In genomic region chr1:11051781-11052510, GRCh38 we compare ENCODE assay signal across 15 cellular contexts. TPM values are rescaled to one million over a fixed set of nuclear protein-coding genes. Genes with fewer than 3 reads are reported as not detected.
A peak's percentile ranks its signal among the peaks of the same experiment; 100 is the strongest.
DNase-seq lines count a peak whose midpoint lies in the region; ATAC-seq, FAIRE-seq and TF ChIP-seq lines count a peak whose summit lies in the region.
"Had no signal": no experiment of that assay in that cellular context is flagged by ENCODE, and none has a peak within 500 bp of the region (broad histone marks: within the 10 kb centered on the region; RNA-seq: fewer than 3 reads in every experiment).

No MANE protein-coding gene starts in this region.

- ATAC-seq in pancreas: no peak

- peak; percentile 87 for DNase-seq in KBM-7
- peak; percentile 49 for DNase-seq in SIG-M5 (lab: John Stamatoyannopoulos, UW)
- DNase-seq in iris pigment epithelial cell (ENCODE audit: low read depth): peak; percentile 42
- no peak for DNase-seq in EL
- DNase-seq in pancreas: no peak
- DNase-seq in central memory CD4-positive, alpha-beta T cell: no peak
- DNase-seq: activated CD4-positive, alpha-beta T cell treated with anti-CD3 and anti-CD28 coated beads, Interleukin-2, amount 10 ng/mL, durations not matched to agents 24 days and 14 days; activated naive CD4-positive, alpha-beta T cell treated with anti-CD3 and anti-CD28 coated beads for 36 hours; cerebellar nuclear complex; esophagus squamous epithelium; substantia nigra had no signal

- H3K9me3 ChIP-seq in DOHH2 (ENCODE audit: control insufficient read depth, insufficient read depth, low read length): no peaks in the 10 kb centered on the region
- no peaks in the 10 kb centered on the region for H3K9me3 ChIP-seq in pancreas
- H3K9me3 ChIP-seq: esophagus squamous epithelium had no signal

- peaks cover 5% of the 10 kb centered on the region; the same call in 1 of the 2 replicates for H3F3A ChIP-seq in DOHH2 (ENCODE audit: control insufficient read depth, insufficient read depth)

- in situ Hi-C loops in KBM-7 (cut with MboI; ENCODE audit: low pct_unique_long_range_greater_than_20kb, low sequenced_read_pairs): no loop called here

- peaks cover 8% of the 10 kb centered on the region for H3K4me1 ChIP-seq in DOHH2 (ENCODE audit: control insufficient read depth, low read length)
- peaks cover 0 to 7% (median 4%) of the 10 kb centered on the region in 3 donors for H3K4me1 ChIP-seq in pancreas

- intact Hi-C loops in pancreas (cut with DNase I): no loop called here

- H3K79me2 ChIP-seq in DOHH2 (ENCODE audit: control insufficient read depth, low read length): no peaks in the 10 kb centered on the region; the same call in 1 of the 2 replicates

- no peaks in the 10 kb centered on the region for H3K9me2 ChIP-seq in DOHH2 (replicated peaks; ENCODE audit: control insufficient read depth, low read length)

- FAIRE-seq in pancreas (lab: Jason Lieb, UNC): no peak
- FAIRE-seq: D721Med, GM12891 had no signal

- H3K36me3 ChIP-seq in DOHH2 (ENCODE audit: control insufficient read depth, low read length): peaks cover 20% of the 10 kb centered on the region
- H3K36me3 ChIP-seq in pancreas: peaks cover 2 to 11% (median 5%) of the 10 kb centered on the region in 3 donors

- 0 out of 2 replicates have a peak, but pooled peaks cover 3% of the 10 kb centered on the region for H4K20me1 ChIP-seq in DOHH2 (ENCODE audit: control insufficient read depth, insufficient read depth, low read depth, low read length)

- no peak overlapping the region for H3K27ac ChIP-seq in DOHH2 (ENCODE audit: low read depth, low read length)
- no peak overlapping the region for H3K27ac ChIP-seq in pancreas
- H3K27ac ChIP-seq: esophagus squamous epithelium had no signal

- no peaks in the 10 kb centered on the region for H3K27me3 ChIP-seq in DOHH2 (ENCODE audit: control insufficient read depth, low read length)
- no peaks in the 10 kb centered on the region for H3K27me3 ChIP-seq in pancreas
- H3K27me3 ChIP-seq: esophagus squamous epithelium had no signal

- TF ChIP-seq CTCF in DOHH2 (IDR thresholded peaks at IDR 0.05; ENCODE audit: low read depth, low read length, poor library complexity, severe bottlenecking): no peak
- TF ChIP-seq CTCF in pancreas (IDR thresholded peaks at IDR 0.05): no peak

- 51% methylated on average over 19 of the region's 19 CpGs for WGBS in pancreas, 2 donors

- H3K4me3 ChIP-seq in DOHH2 (ENCODE audit: low read length) (no peak overlapping the region), pancreas (no peak overlapping the region)
- H3K4me3 ChIP-seq: esophagus squamous epithelium had no signal

- peak overlapping the region; percentile 6; the same call in 1 of the 2 replicates for H3K4me2 ChIP-seq in DOHH2 (ENCODE audit: low read length)

RNA-seq across cellular contexts. Expression of gene MASP2, which starts 4.9 kb away (rescaled TPM):
- not detected for total RNA-seq in pancreas
- polyA plus RNA-seq in pancreas: under 1 TPM in 1 of 2 donors, not detected in 1; 0.05 TPM
- total RNA-seq: renal cortical epithelial cell had no signal

RNA-seq across cellular contexts. Expression of gene SRM, which starts 7.9 kb away (rescaled TPM):
- 100 to 1,000 TPM in 2 of 6 donors, 10 to 100 TPM in 4; 51.8 to 123 (median 66.0) TPM for total RNA-seq in pancreas
- 100 to 1,000 TPM; 116 to 266 TPM for polyA plus RNA-seq in pancreas

RNA-seq across cellular contexts. Expression of gene TARDBP, which starts 39.5 kb away (rescaled TPM):
- 10 to 100 TPM; 43.3 to 74.7 (median 53.7) TPM for total RNA-seq in pancreas
- 10 to 100 TPM; 47.8 to 84.7 TPM for polyA plus RNA-seq in pancreas

RNA-seq across cellular contexts. Expression of gene EXOSC10, which starts 47.7 kb away (rescaled TPM):
- 10 to 100 TPM; 16.3 to 26.8 (median 20.6) TPM for total RNA-seq in pancreas
- 10 to 100 TPM; 32.5 to 65.1 TPM for polyA plus RNA-seq in pancreas

Comparison
In these comparisons a context has a peak if more than half of its experiments do, and no peak if none do; other contexts are left out.
1. DNase-seq: peak in KBM-7 (single experiment), SIG-M5 (single experiment) and iris pigment epithelial cell (single experiment); none in EL (single experiment), pancreas (0 of 6) and central memory CD4-positive, alpha-beta T cell (single experiment).